ENCODE assay signal across 17 cellular contexts in genomic region chr20:19659468-19659867, GRCh38.
DNase-seq lines count a peak whose midpoint lies in the region; ATAC-seq lines count a peak whose summit lies in the region.
"Had no signal": no experiment of that assay in that cellular context is flagged by ENCODE, and none has a peak within 500 bp of the region (broad histone marks: within the 10 kb centered on the region; RNA-seq: fewer than 3 reads in every experiment).

No MANE protein-coding gene starts in this region.

- DNase-seq in GM23248 (peak; percentile 15), NAMALWA (ENCODE audit: low spot score) (peak; percentile 12), kidney tubule cell (ENCODE audit: low spot score) (peak; percentile 78), NK-92 (lab: John Stamatoyannopoulos, UW; ENCODE audit: unreplicated experiment) (no peak), RPMI8226 (no peak), SIG-M5 (lab: John Stamatoyannopoulos, UW) (no peak), SJCRH30 (no peak)
- DNase-seq: activated CD4-positive, alpha-beta T cell treated with anti-CD3 and anti-CD28 coated beads, Interleukin-2, amount 10 ng/mL, durations not matched to agents 7 days and 5 days; dermis blood vessel endothelial cell; NCI-H1417 treated with DMSO at 0.1 percent for 48 hours; NCI-H524; nucleus accumbens; SHP77 treated with DMSO at 0.1 percent for 48 hours; stimulated activated CD4-positive, alpha-beta T cell treated with anti-CD3 and anti-CD28 coated beads, Interleukin-4, amount 100 ng/mL, for 24 hours; trophoblast cell had no signal

- no peaks in the 10 kb centered on the region for H3K36me3 ChIP-seq in GM23248 (ENCODE audit: low read depth)
- H3K36me3 ChIP-seq in SJCRH30, result no peaks in the 10 kb centered on the region

- no peak overlapping the region for H3K4me2 ChIP-seq in GM23248 (ENCODE audit: unreplicated experiment)

- H3K27me3 ChIP-seq in GM23248 (replicated peaks; ENCODE audit: insufficient read depth), result peaks cover 49% of the 10 kb centered on the region
- no peaks in the 10 kb centered on the region for H3K27me3 ChIP-seq in SJCRH30

- no peaks in the 10 kb centered on the region for H3F3A ChIP-seq in GM23248 (ENCODE audit: insufficient read depth)

- H3K9me3 ChIP-seq in GM23248 (ENCODE audit: low read depth) (no peaks in the 10 kb centered on the region), SJCRH30 (replicated peaks) (no peaks in the 10 kb centered on the region)

- no peaks in the 10 kb centered on the region for H3K9me2 ChIP-seq in GM23248 (ENCODE audit: insufficient read depth)

- in situ Hi-C loops in GM23248 (cut with MboI), result loop anchor here (25.0 kb wide), 2 partner anchors 1022 to 1247 kb away; no protein-coding TSS in a partner anchor

- H3K4me1 ChIP-seq in GM23248 (ENCODE audit: insufficient read depth), result no peaks in the 10 kb centered on the region
- H3K4me1 ChIP-seq in SJCRH30, result peaks cover 15% of the 10 kb centered on the region

- no peak overlapping the region for H2AFZ ChIP-seq in GM23248

- no peaks in the 10 kb centered on the region for H3K79me2 ChIP-seq in GM23248 (ENCODE audit: insufficient read depth)

- H3K9ac ChIP-seq in GM23248, result no peak overlapping the region

- no peak overlapping the region for H3K27ac ChIP-seq in GM23248
- no peak overlapping the region for H3K27ac ChIP-seq in SJCRH30
- H3K27ac ChIP-seq: C4-2B had no signal

- ATAC-seq in GM18517 (IDR thresholded peaks at IDR 0.05; ENCODE audit: unreplicated experiment), result peak; percentile 43

- H4K20me1 ChIP-seq in GM23248 (ENCODE audit: insufficient read depth), result no peaks in the 10 kb centered on the region

- 50 to 53% methylated on average over 6 of the region's 6 CpGs for WGBS in GM23248 (ENCODE audit: low coverage in 1 of 2, low lambda C conversion rate in 2 of 2, missing lambda C conversion rate in 2 of 2), 2 experiments

- no peak overlapping the region for H3K4me3 ChIP-seq in GM23248
- no peak overlapping the region for H3K4me3 ChIP-seq in SJCRH30

Comparison
In these comparisons a context has a peak if more than half of its experiments do, and no peak if none do; other contexts are left out.
1. DNase-seq: peak in GM23248 (single experiment), NAMALWA (single experiment) and kidney tubule cell (single experiment); none in NK-92 (single experiment), RPMI8226 (single experiment), SIG-M5 (single experiment) and SJCRH30 (0 of 2).